Comparison of ENCODE assay signal across 1 cellular context in genomic region chr9:19151425-19152159, GRCh38.
TF ChIP-seq lines count a peak whose summit lies in the region.

No MANE protein-coding gene starts in this region.

TF ChIP-seq in HCT116, 20 proteins besides CTCF, POLR2A, EP300 and RAD21:
- TF ChIP-seq, protein P1, sequence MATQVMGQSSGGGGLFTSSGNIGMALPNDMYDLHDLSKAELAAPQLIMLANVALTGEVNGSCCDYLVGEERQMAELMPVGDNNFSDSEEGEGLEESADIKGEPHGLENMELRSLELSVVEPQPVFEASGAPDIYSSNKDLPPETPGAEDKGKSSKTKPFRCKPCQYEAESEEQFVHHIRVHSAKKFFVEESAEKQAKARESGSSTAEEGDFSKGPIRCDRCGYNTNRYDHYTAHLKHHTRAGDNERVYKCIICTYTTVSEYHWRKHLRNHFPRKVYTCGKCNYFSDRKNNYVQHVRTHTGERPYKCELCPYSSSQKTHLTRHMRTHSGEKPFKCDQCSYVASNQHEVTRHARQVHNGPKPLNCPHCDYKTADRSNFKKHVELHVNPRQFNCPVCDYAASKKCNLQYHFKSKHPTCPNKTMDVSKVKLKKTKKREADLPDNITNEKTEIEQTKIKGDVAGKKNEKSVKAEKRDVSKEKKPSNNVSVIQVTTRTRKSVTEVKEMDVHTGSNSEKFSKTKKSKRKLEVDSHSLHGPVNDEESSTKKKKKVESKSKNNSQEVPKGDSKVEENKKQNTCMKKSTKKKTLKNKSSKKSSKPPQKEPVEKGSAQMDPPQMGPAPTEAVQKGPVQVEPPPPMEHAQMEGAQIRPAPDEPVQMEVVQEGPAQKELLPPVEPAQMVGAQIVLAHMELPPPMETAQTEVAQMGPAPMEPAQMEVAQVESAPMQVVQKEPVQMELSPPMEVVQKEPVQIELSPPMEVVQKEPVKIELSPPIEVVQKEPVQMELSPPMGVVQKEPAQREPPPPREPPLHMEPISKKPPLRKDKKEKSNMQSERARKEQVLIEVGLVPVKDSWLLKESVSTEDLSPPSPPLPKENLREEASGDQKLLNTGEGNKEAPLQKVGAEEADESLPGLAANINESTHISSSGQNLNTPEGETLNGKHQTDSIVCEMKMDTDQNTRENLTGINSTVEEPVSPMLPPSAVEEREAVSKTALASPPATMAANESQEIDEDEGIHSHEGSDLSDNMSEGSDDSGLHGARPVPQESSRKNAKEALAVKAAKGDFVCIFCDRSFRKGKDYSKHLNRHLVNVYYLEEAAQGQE (IDR thresholded peaks at IDR 0.05; ENCODE audit: low read depth), result no peak
- TF ChIP-seq FOSL1 (IDR thresholded peaks at IDR 0.05; ENCODE audit: low read depth), result no peak
- TF ChIP-seq YY1 (IDR thresholded peaks at IDR 0.05; ENCODE audit: extremely low read depth, insufficient replicate concordance, low read depth, low read length), result no peak
